Comparison of ENCODE assay signal across 9 cellular contexts in genomic region chr16:9297437-9298113, GRCh38.
DNase-seq lines count a peak whose midpoint lies in the region; ATAC-seq lines count a peak whose summit lies in the region.
"Had no signal": no experiment of that assay in that cellular context is flagged by ENCODE, and none has a peak within 500 bp of the region (broad histone marks: within the 10 kb centered on the region; RNA-seq: fewer than 3 reads in every experiment).

No MANE protein-coding gene starts in this region.

- H3K4me3 Mint-ChIP-seq in activated naive CD8-positive, alpha-beta T cell treated with anti-CD3 and anti-CD28 coated beads for 36 hours = no peak overlapping the region
- H3K4me3 Mint-ChIP-seq in T-helper 2 cell treated with Interferon-gamma antibody and Interleukin-4, amounts not matched to agents 5 μg/mL and 100 μg/mL, for 36 hours = no peak overlapping the region
- H3K4me3 Mint-ChIP-seq: activated naive CD8-positive, alpha-beta T cell had no signal

- DNase-seq in AG08396 (ENCODE audit: low spot score) = peak; percentile 7
- DNase-seq in GOT3 (lab: John Stamatoyannopoulos, UW) = peak; percentile 10
- DNase-seq in activated naive CD8-positive, alpha-beta T cell treated with anti-CD3 and anti-CD28 coated beads for 36 hours = peak; percentile 2
- peak; percentile 31 for DNase-seq in kidney tubule cell (ENCODE audit: low spot score)
- DNase-seq in T-helper 2 cell treated with Interferon-gamma antibody and Interleukin-4, amounts not matched to agents 5 μg/mL and 100 μg/mL, for 36 hours (ENCODE audit: low spot score) = no peak
- DNase-seq in T-helper 9 cell = no peak

- H3K27me3 Mint-ChIP-seq in activated naive CD8-positive, alpha-beta T cell treated with anti-CD3 and anti-CD28 coated beads for 36 hours = peaks cover 12% of the 10 kb centered on the region
- H3K27me3 Mint-ChIP-seq in T-helper 2 cell treated with Interferon-gamma antibody and Interleukin-4, amounts not matched to agents 5 μg/mL and 100 μg/mL, for 36 hours (ENCODE audit: low read depth) = no peaks in the 10 kb centered on the region

- no peaks in the 10 kb centered on the region for H3K4me1 Mint-ChIP-seq in activated naive CD8-positive, alpha-beta T cell treated with anti-CD3 and anti-CD28 coated beads for 36 hours
- H3K4me1 Mint-ChIP-seq in T-helper 2 cell treated with Interferon-gamma antibody and Interleukin-4, amounts not matched to agents 5 μg/mL and 100 μg/mL, for 36 hours (ENCODE audit: low read depth) = no peaks in the 10 kb centered on the region

- ATAC-seq in GM21515 (IDR thresholded peaks at IDR 0.05; ENCODE audit: unreplicated experiment) (no peak), HG03565 (IDR thresholded peaks at IDR 0.05; ENCODE audit: unreplicated experiment) (no peak)

- no peaks in the 10 kb centered on the region for H3K36me3 Mint-ChIP-seq in activated naive CD8-positive, alpha-beta T cell treated with anti-CD3 and anti-CD28 coated beads for 36 hours
- no peaks in the 10 kb centered on the region for H3K36me3 Mint-ChIP-seq in T-helper 2 cell treated with Interferon-gamma antibody and Interleukin-4, amounts not matched to agents 5 μg/mL and 100 μg/mL, for 36 hours (ENCODE audit: low read depth)
- H3K36me3 Mint-ChIP-seq: activated naive CD8-positive, alpha-beta T cell had no signal

- peaks cover under 1% of the 10 kb centered on the region for H3K9me3 Mint-ChIP-seq in activated naive CD8-positive, alpha-beta T cell treated with anti-CD3 and anti-CD28 coated beads for 36 hours
- no peaks in the 10 kb centered on the region for H3K9me3 Mint-ChIP-seq in T-helper 2 cell treated with Interferon-gamma antibody and Interleukin-4, amounts not matched to agents 5 μg/mL and 100 μg/mL, for 36 hours

- H3K27ac Mint-ChIP-seq in activated naive CD8-positive, alpha-beta T cell treated with anti-CD3 and anti-CD28 coated beads for 36 hours = no peak overlapping the region
- no peak overlapping the region for H3K27ac Mint-ChIP-seq in T-helper 2 cell treated with Interferon-gamma antibody and Interleukin-4, amounts not matched to agents 5 μg/mL and 100 μg/mL, for 36 hours
- H3K27ac Mint-ChIP-seq: activated naive CD8-positive, alpha-beta T cell had no signal

Comparison
In these comparisons a context has a peak if more than half of its experiments do, and no peak if none do; other contexts are left out.
1. DNase-seq: peak in AG08396 (single experiment), GOT3 (single experiment), activated naive CD8-positive, alpha-beta T cell treated with anti-CD3 and anti-CD28 coated beads for 36 hours (single experiment) and kidney tubule cell (single experiment); none in T-helper 2 cell treated with Interferon-gamma antibody and Interleukin-4, amounts not matched to agents 5 μg/mL and 100 μg/mL, for 36 hours (single experiment) and T-helper 9 cell (single experiment).